Comparison of ENCODE assay signal across 22 cellular contexts in the genomic region with DNA sequence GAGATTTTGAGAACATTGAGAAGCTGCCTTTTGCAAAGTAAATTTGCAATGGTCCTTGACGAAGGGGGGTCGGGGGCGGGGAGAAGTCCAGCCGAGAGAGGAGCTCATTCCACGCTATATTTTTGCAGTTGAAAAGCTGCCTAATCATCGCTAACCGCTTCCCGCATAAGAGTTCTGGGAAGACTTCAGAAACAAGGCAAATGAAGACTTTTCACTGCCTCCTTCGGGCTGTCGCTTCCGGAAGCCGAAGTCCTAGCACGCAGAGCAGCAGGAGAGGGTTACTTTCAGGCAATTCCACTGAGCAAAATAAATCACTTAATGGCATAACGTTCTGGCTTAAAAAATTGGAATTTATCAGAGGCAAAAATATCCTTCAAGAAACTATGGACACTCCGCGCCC. TPM values are rescaled to one million over a fixed set of nuclear protein-coding genes. Genes with fewer than 3 reads are reported as not detected.
DNase-seq lines count a peak whose midpoint lies in the region; ATAC-seq and TF ChIP-seq lines count a peak whose summit lies in the region.
"Had no signal": no experiment of that assay in that cellular context is flagged by ENCODE, and none has a peak within 500 bp of the region (broad histone marks: within the 10 kb centered on the region; RNA-seq: fewer than 3 reads in every experiment).

No MANE protein-coding gene starts in this region.

- H3K27me3 ChIP-seq in psoas muscle (ENCODE audit: insufficient read depth in 3 of 3, low read length in 2 of 3) (peaks cover 0 to 51% (median 18%) of the 10 kb centered on the region in 3 donors), thyroid gland (no peaks in the 10 kb centered on the region), trophoblast cell (ENCODE audit: insufficient read depth, low read length) (peaks cover 45% of the 10 kb centered on the region)
- H3K27me3 ChIP-seq: SJCRH30 had no signal

- no peaks in the 10 kb centered on the region for H3K79me1 ChIP-seq in trophoblast cell (ENCODE audit: low read length)

- no peak overlapping the region for H2BK5ac ChIP-seq in trophoblast cell (ENCODE audit: low read depth, low read length, poor library complexity)

- H2AFZ ChIP-seq in trophoblast cell (ENCODE audit: insufficient read depth, low read length, poor library complexity) = no peak overlapping the region

- peaks cover 42% of the 10 kb centered on the region for H3K4me1 Mint-ChIP-seq in brain

- no peak overlapping the region for H4K12ac ChIP-seq in trophoblast cell (ENCODE audit: low read depth, low read length)

- H2BK120ac ChIP-seq in trophoblast cell (ENCODE audit: insufficient read depth, low read length, poor library complexity) = no peak overlapping the region

- no peak for TF ChIP-seq CTCF in brain (conservative IDR thresholded peaks at IDR 0.05)
- TF ChIP-seq CTCF in psoas muscle (IDR thresholded peaks at IDR 0.05) = no peak
- TF ChIP-seq CTCF in thyroid gland (IDR thresholded peaks at IDR 0.05) = no peak

- no peak overlapping the region for H3K4me2 ChIP-seq in trophoblast cell (ENCODE audit: low read length)

- no peak for TF ChIP-seq POLR2A in thyroid gland (IDR thresholded peaks at IDR 0.05)

- no peak overlapping the region for H3K23ac ChIP-seq in trophoblast cell (ENCODE audit: low read length)

- H3K4me3 ChIP-seq in psoas muscle (peak overlapping the region; percentile 62), thyroid gland (replicated peaks in 1 of 3) (no peak overlapping the region), trophoblast cell (ENCODE audit: low read depth, low read length) (no peak overlapping the region)
- H3K4me3 ChIP-seq: body of pancreas, SJCRH30 had no signal

- no peak overlapping the region for H4K91ac ChIP-seq in trophoblast cell (ENCODE audit: low read depth, low read length)

- intact Hi-C loops in psoas muscle (cut with DNase I) = no loop called here
- intact Hi-C loops in thyroid gland (cut with DNase I) = no loop called here

- no peak overlapping the region for H3K18ac ChIP-seq in trophoblast cell (ENCODE audit: low read length)

- H4K8ac ChIP-seq in trophoblast cell (ENCODE audit: low read depth, low read length) = no peak overlapping the region

- no peak overlapping the region for H2AK5ac ChIP-seq in trophoblast cell (ENCODE audit: low read length)

- peaks cover 73% of the 10 kb centered on the region for H3K27me3 Mint-ChIP-seq in brain

- no peak overlapping the region for H3K27ac ChIP-seq in psoas muscle
- H3K27ac ChIP-seq in thyroid gland = no peak overlapping the region
- no peak overlapping the region for H3K27ac ChIP-seq in trophoblast cell (ENCODE audit: low read depth, low read length)
- H3K27ac ChIP-seq: body of pancreas, epithelial cell of prostate, SJCRH30 had no signal

- no peaks in the 10 kb centered on the region for H3K79me2 ChIP-seq in trophoblast cell (ENCODE audit: control insufficient read depth, insufficient read depth, low read length, poor library complexity)

- DNase-seq in left kidney (ENCODE audit: low read depth, low spot score) (peak; percentile 45), psoas muscle (no peak), thyroid gland (no peak), trophoblast cell (no peak)
- DNase-seq: activated B cell treated with CpG ODN at 0.5 μM for 24 hours; activated naive CD4-positive, alpha-beta T cell treated with Interleukin-2 at 50 U/mL for 16 hours; AML-193; body of pancreas; CD4-positive, alpha-beta memory T cell; KG1; MM.1S; NCI-H2081; NCI-H345; NCI-H748 treated with DMSO at 0.1 percent for 48 hours; SJCRH30 had no signal

- H3K27ac Mint-ChIP-seq in brain = peak overlapping the region in 1 of 5 experiments; percentile 72
- H3K27ac Mint-ChIP-seq: activated B cell treated with CpG ODN at 0.5 μM for 24 hours; CD4-positive, alpha-beta memory T cell had no signal

- ATAC-seq in psoas muscle = no peak
- ATAC-seq in HG02884 (IDR thresholded peaks at IDR 0.05; ENCODE audit: unreplicated experiment) = no peak
- no peak for ATAC-seq in GM19397 (IDR thresholded peaks at IDR 0.05; ENCODE audit: unreplicated experiment)
- ATAC-seq: body of pancreas had no signal

- no peak overlapping the region for H3K4ac ChIP-seq in trophoblast cell (ENCODE audit: low read depth, low read length)

- no peak overlapping the region for H3K14ac ChIP-seq in trophoblast cell (ENCODE audit: low read length)

- H3K9me3 ChIP-seq in ES-I3 (ENCODE audit: control insufficient read depth, insufficient read depth, low read length) = no peaks in the 10 kb centered on the region
- H3K9me3 ChIP-seq in psoas muscle = no peaks in the 10 kb centered on the region
- no peaks in the 10 kb centered on the region for H3K9me3 ChIP-seq in thyroid gland
- peaks cover 5% of the 10 kb centered on the region for H3K9me3 ChIP-seq in trophoblast cell (ENCODE audit: insufficient read depth, low read depth, low read length)
- H3K9me3 ChIP-seq: body of pancreas, SJCRH30 had no signal

- H2BK12ac ChIP-seq in trophoblast cell (ENCODE audit: low read length) = no peak overlapping the region

- H3K4me1 ChIP-seq in ES-I3 (ENCODE audit: insufficient read depth, low read length) = peaks cover 22% of the 10 kb centered on the region
- H3K4me1 ChIP-seq in psoas muscle = no peaks in the 10 kb centered on the region
- H3K4me1 ChIP-seq in thyroid gland = peaks cover 8 to 11% of the 10 kb centered on the region in 2 donors
- peaks cover 8% of the 10 kb centered on the region in 2 experiments for H3K4me1 ChIP-seq in trophoblast cell (ENCODE audit: control insufficient read depth in 1 of 2, insufficient read depth in 2 of 2, low read length in 2 of 2)
- H3K4me1 ChIP-seq: SJCRH30 had no signal

- H3K9ac ChIP-seq in ES-I3 (ENCODE audit: low read depth, low read length) (peak overlapping the region; percentile 58; the same call in 1 of the 2 replicates), trophoblast cell (ENCODE audit: low read length) (no peak overlapping the region)

- H3K9me3 Mint-ChIP-seq in brain = peaks cover 0 to 4% (median 0%) of the 10 kb centered on the region in 5 experiments
- H3K9me3 Mint-ChIP-seq: activated B cell treated with CpG ODN at 0.5 μM for 24 hours had no signal

- H3K36me3 ChIP-seq in ES-I3 (ENCODE audit: insufficient read depth, low read length) = no peaks in the 10 kb centered on the region
- no peaks in the 10 kb centered on the region for H3K36me3 ChIP-seq in psoas muscle (ENCODE audit: insufficient read depth in 1 of 2, low read depth in 1 of 2)
- H3K36me3 ChIP-seq in thyroid gland = no peaks in the 10 kb centered on the region
- no peaks in the 10 kb centered on the region for H3K36me3 ChIP-seq in trophoblast cell (ENCODE audit: control insufficient read depth in 1 of 2, insufficient read depth in 2 of 2, low read length in 2 of 2)
- H3K36me3 ChIP-seq: SJCRH30 had no signal

- H3K4me3 Mint-ChIP-seq in brain = peak overlapping the region in 3 of 5 experiments; percentile 51 to 98 (median 92)
- H3K4me3 Mint-ChIP-seq: activated B cell treated with CpG ODN at 0.5 μM for 24 hours had no signal

- 9 to 16% (median 10%) methylated on average over 16 of the region's 16 CpGs for WGBS in psoas muscle, 3 donors
- WGBS in thyroid gland, 2 donors = 36 to 49% methylated on average over 16 of the region's 16 CpGs
- no CpG with 5 or more reads among the region's 16 CpGs for WGBS in trophoblast cell (ENCODE audit: extremely low coverage, insufficient coverage, insufficient read length)

- no peaks in the 10 kb centered on the region for H3K36me3 Mint-ChIP-seq in brain
- H3K36me3 Mint-ChIP-seq: CD4-positive, alpha-beta memory T cell had no signal

RNA-seq across cellular contexts. Expression of gene LRAT, which starts 2.7 kb away (rescaled TPM):
- polyA plus RNA-seq in brain (ENCODE audit: insufficient read depth, low read depth, low replicate concordance) (0.32 TPM), psoas muscle (under 1 TPM in 2 of 3 donors, not detected in 1; 0.01 to 0.05 TPM)
- total RNA-seq in psoas muscle (not detected), thyroid gland (10 to 100 TPM in 1 of 4 donors, 1 to 10 TPM in 3; 5.8 to 14.4 (median 7.1) TPM)
- polyA plus RNA-seq in trophoblast cell (2013) = 0.03 and 0.04 TPM in 2 replicates
- total RNA-seq: activated B cell treated with CpG ODN at 0.5 μM for 24 hours; CD4-positive, alpha-beta memory T cell; SJCRH30 had no signal
- polyA plus RNA-seq: CD4-positive, alpha-beta memory T cell had no signal

RNA-seq across cellular contexts. Expression of gene RBM46, which starts 39.9 kb away (rescaled TPM):
- polyA plus RNA-seq in brain (ENCODE audit: insufficient read depth, low read depth, low replicate concordance) (not detected), psoas muscle (not detected)
- total RNA-seq in psoas muscle (not detected), thyroid gland (1 to 10 TPM in 3 of 4 donors, under 1 TPM in 1; 0.27 to 2.2 (median 1.2) TPM)
- 0.04 TPM in 1 of 2 replicates, not detected in the other for polyA plus RNA-seq in trophoblast cell (2013)
- total RNA-seq: activated B cell treated with CpG ODN at 0.5 μM for 24 hours; body of pancreas; CD4-positive, alpha-beta memory T cell; HT1080; RPMI7951; SJCRH30 had no signal
- polyA plus RNA-seq: CD4-positive, alpha-beta memory T cell had no signal

Comparison
In these comparisons a context has a peak if more than half of its experiments do, and no peak if none do; other contexts are left out.
1. RNA of gene LRAT, which starts 2.7 kb away (total RNA-seq): 5.8 to 14.4 TPM in thyroid gland; not detected in psoas muscle; every median in the first group is over 4 times any median in the second.